In genomic region chr3:140360332-140360731, GRCh38 we compare ENCODE assay signal across 26 cellular contexts.
DNase-seq lines count a peak whose midpoint lies in the region; ATAC-seq, FAIRE-seq and TF ChIP-seq lines count a peak whose summit lies in the region.
"Had no signal": no experiment of that assay in that cellular context is flagged by ENCODE, and none has a peak within 500 bp of the region (broad histone marks: within the 10 kb centered on the region; RNA-seq: fewer than 3 reads in every experiment).

No MANE protein-coding gene starts in this region.

- in situ Hi-C loops in brain microvascular endothelial cell (cut with HindIII; ENCODE audit: low pct_ligation_motif_present, low sequenced_read_pairs): no loop called here
- in situ Hi-C loops in HepG2 (cut with HindIII; ENCODE audit: extremely low pct_ligation_motif_present, low pct_unique_long_range_greater_than_20kb): no loop called here

- CTCF ChIA-PET in HepG2 (lab: Yijun Ruan, JAX; ENCODE audit: low intra/inter-chr PET ratio, low total read pairs): no interaction called here

- no peak for TF ChIP-seq EP300 in HepG2 (IDR thresholded peaks at IDR 0.05; ENCODE audit: low read depth in 2 of 2, low read length in 2 of 2)
- no peak for TF ChIP-seq EP300 in HepG2 (CRISPR knock-in tag; IDR thresholded peaks at IDR 0.05; ENCODE audit: borderline replicate concordance)

- FAIRE-seq in GM19239 (lab: Jason Lieb, UNC) (peak; percentile 33), HepG2 (lab: Jason Lieb, UNC) (no peak), pancreas (lab: Jason Lieb, UNC) (no peak)
- FAIRE-seq: GM12892, HTR-8/SVneo had no signal

- H3K27ac Mint-ChIP-seq in stimulated activated effector memory CD8-positive, alpha-beta T cell treated with anti-CD3 and anti-CD28 coated beads, Interleukin-12 subunit alpha, Interleukin-12 subunit beta, amount 100 ng/mL, for 72 hours: no peak overlapping the region
- H3K27ac Mint-ChIP-seq: stimulated activated naive CD8-positive, alpha-beta T cell treated with anti-CD3 and anti-CD28 coated beads, Interleukin-15, amount 100 ng/mL, for 72 hours had no signal

- 0% methylated on average over 1 of the region's 1 CpG for whole genome bisulfite sequencing in HepG2 (ENCODE audit: low lambda C conversion rate)
- WGBS in pancreas, 2 donors: 67 to 72% methylated on average over 1 of the region's 1 CpG

- intact Hi-C loops in HepG2 (cut with micrococcal nuclease; ENCODE audit: unreplicated experiment): loop anchor here (1.0 kb wide), 1 partner anchor 377 kb away; no protein-coding TSS in a partner anchor
- intact Hi-C loops in pancreas (cut with DNase I): no loop called here

- DNase-seq in GM19239 (ENCODE audit: insufficient read length, low spot score) (no peak), LNCaP clone FGC (ENCODE audit: low read depth) (no peak), brain microvascular endothelial cell (no peak), HepG2 (ENCODE audit: low spot score) (no peak), pancreas (no peak)
- no peak for DNase-seq in stimulated activated CD4-positive, alpha-beta T cell treated with anti-CD3 and anti-CD28 coated beads, Interleukin-4, amount 100 ng/mL, for 1 hour
- no peak for DNase-seq in stimulated activated effector memory CD8-positive, alpha-beta T cell treated with anti-CD3 and anti-CD28 coated beads, Interleukin-12 subunit alpha, Interleukin-12 subunit beta, amount 100 ng/mL, for 72 hours (ENCODE audit: low spot score in 2 of 2)
- DNase-seq: activated CD4-positive, alpha-beta T cell treated with anti-CD3 and anti-CD28 coated beads, Interleukin-2, amount 50 U/mL, for 48 hours; activated CD4-positive, CD25-positive, alpha-beta regulatory T cell; effector CD8-positive, alpha-beta T cell; gastrocnemius medialis; hippocampal formation; KG1; mucosa of descending colon; MV-4-11; NCI-H187 treated with DMSO at 0.1 percent for 48 hours; NCI-H526; stimulated activated CD4-positive, alpha-beta T cell treated with anti-CD3 and anti-CD28 coated beads, Interleukin-15, amount 100 ng/mL, for 24 hours; stimulated activated naive CD8-positive, alpha-beta T cell treated with anti-CD3 and anti-CD28 coated beads, Interleukin-15, amount 100 ng/mL, for 72 hours; thyroid gland had no signal

- POLR2A ChIA-PET in HepG2 (lab: Yijun Ruan, JAX): no interaction called here

- no peaks in the 10 kb centered on the region for H3K79me2 ChIP-seq in HepG2 (ENCODE audit: insufficient read depth, low read length)

- H3K9me3 Mint-ChIP-seq in stimulated activated effector memory CD8-positive, alpha-beta T cell treated with anti-CD3 and anti-CD28 coated beads, Interleukin-12 subunit alpha, Interleukin-12 subunit beta, amount 100 ng/mL, for 72 hours: peaks cover 2% of the 10 kb centered on the region

- H3K4me3 Mint-ChIP-seq in stimulated activated effector memory CD8-positive, alpha-beta T cell treated with anti-CD3 and anti-CD28 coated beads, Interleukin-12 subunit alpha, Interleukin-12 subunit beta, amount 100 ng/mL, for 72 hours: no peak overlapping the region
- H3K4me3 Mint-ChIP-seq: stimulated activated naive CD8-positive, alpha-beta T cell treated with anti-CD3 and anti-CD28 coated beads, Interleukin-15, amount 100 ng/mL, for 72 hours had no signal

- peak; percentile 25 for TF ChIP-seq CTCF in LNCaP clone FGC (IDR thresholded peaks at IDR 0.05; ENCODE audit: control insufficient read depth, extremely low read depth, insufficient read depth)
- peak; percentile 3 for TF ChIP-seq CTCF in brain microvascular endothelial cell (IDR thresholded peaks at IDR 0.05; ENCODE audit: low read depth, low read length, missing control alignments)
- TF ChIP-seq CTCF in HepG2 (CRISPR knock-in tag; IDR thresholded peaks at IDR 0.05): peak; percentile 25; the same call in 1 of the 2 replicates
- TF ChIP-seq CTCF in pancreas (IDR thresholded peaks at IDR 0.05): no peak

- no peaks in the 10 kb centered on the region for H3K4me1 Mint-ChIP-seq in stimulated activated effector memory CD8-positive, alpha-beta T cell treated with anti-CD3 and anti-CD28 coated beads, Interleukin-12 subunit alpha, Interleukin-12 subunit beta, amount 100 ng/mL, for 72 hours
- H3K4me1 Mint-ChIP-seq: stimulated activated naive CD8-positive, alpha-beta T cell treated with anti-CD3 and anti-CD28 coated beads, Interleukin-15, amount 100 ng/mL, for 72 hours had no signal

- no peak overlapping the region for H3K9ac ChIP-seq in HepG2 (ENCODE audit: insufficient read depth, low read depth, low read length)
- H3K9ac ChIP-seq: BLaER1 treated with 17β-estradiol and CSF1 and Interleukin-3, amounts not matched to agents 10 nM and 100 nM had no signal

- no TSS peak for BruUV-seq in HepG2 (replicated peaks; lab: Mats Ljungman, UMichigan)

- H3K9me3 ChIP-seq in HepG2 (ENCODE audit: low read length) (no peaks in the 10 kb centered on the region), pancreas (no peaks in the 10 kb centered on the region)
- H3K9me3 ChIP-seq: gastrocnemius medialis, mucosa of descending colon, prostate gland, thyroid gland had no signal

- H3K27ac ChIP-seq in brain microvascular endothelial cell: no peak overlapping the region
- H3K27ac ChIP-seq in HepG2 (ENCODE audit: extremely low read length, insufficient read depth, low read length): no peak overlapping the region
- H3K27ac ChIP-seq in pancreas: no peak overlapping the region
- H3K27ac ChIP-seq: BLaER1 treated with 17β-estradiol and CSF1 and Interleukin-3, amounts not matched to agents 10 nM and 100 nM; gastrocnemius medialis; prostate gland; thyroid gland had no signal

- no peak for TF ChIP-seq RAD21 in HepG2 (CRISPR knock-in tag; IDR thresholded peaks at IDR 0.05)

- TF ChIP-seq POLR2A in HepG2 (IDR thresholded peaks at IDR 0.05; ENCODE audit: insufficient read depth in 1 of 2, low read depth in 2 of 2, low read length in 2 of 2): no peak

- H3K4me1 ChIP-seq in HepG2 (ENCODE audit: insufficient read depth, low read length) (no peaks in the 10 kb centered on the region), pancreas (no peaks in the 10 kb centered on the region)
- H3K4me1 ChIP-seq: gastrocnemius medialis, prostate gland had no signal

- no peak overlapping the region for H2AFZ ChIP-seq in HepG2 (ENCODE audit: low read length)

- no peaks in the 10 kb centered on the region for H3K36me3 Mint-ChIP-seq in stimulated activated effector memory CD8-positive, alpha-beta T cell treated with anti-CD3 and anti-CD28 coated beads, Interleukin-12 subunit alpha, Interleukin-12 subunit beta, amount 100 ng/mL, for 72 hours

- H4K20me1 ChIP-seq in HepG2 (ENCODE audit: insufficient read depth, low read length): no peaks in the 10 kb centered on the region
- H4K20me1 ChIP-seq: BLaER1 treated with 17β-estradiol and CSF1 and Interleukin-3, amounts not matched to agents 10 nM and 100 nM had no signal

- H3K27me3 ChIP-seq in brain microvascular endothelial cell (replicated peaks) (no peaks in the 10 kb centered on the region), HepG2 (ENCODE audit: control insufficient read depth in 1 of 2, insufficient read depth in 2 of 2, low read length in 2 of 2) (no peaks in the 10 kb centered on the region), pancreas (no peaks in the 10 kb centered on the region)
- H3K27me3 ChIP-seq: BLaER1 treated with 17β-estradiol and CSF1 and Interleukin-3, amounts not matched to agents 10 nM and 100 nM; gastrocnemius medialis; thyroid gland had no signal

- H3K36me3 ChIP-seq in brain microvascular endothelial cell (replicated peaks) (no peaks in the 10 kb centered on the region), HepG2 (replicated peaks in 1 of 2; ENCODE audit: control insufficient read depth in 1 of 2, insufficient read depth in 2 of 2, low read length in 2 of 2) (no peaks in the 10 kb centered on the region), pancreas (no peaks in the 10 kb centered on the region)
- H3K36me3 ChIP-seq: BLaER1 treated with 17β-estradiol and CSF1 and Interleukin-3, amounts not matched to agents 10 nM and 100 nM; gastrocnemius medialis; prostate gland; thyroid gland had no signal

- H3K4me2 ChIP-seq in HepG2 (ENCODE audit: low read depth, low read length): no peak overlapping the region
- H3K4me2 ChIP-seq: BLaER1 treated with 17β-estradiol and CSF1 and Interleukin-3, amounts not matched to agents 10 nM and 100 nM had no signal

- H3K4me3 ChIP-seq in LNCaP clone FGC (ENCODE audit: low read depth, low read length): no peak overlapping the region
- H3K4me3 ChIP-seq in brain microvascular endothelial cell (ENCODE audit: low read depth, low read length): no peak overlapping the region
- H3K4me3 ChIP-seq in HepG2 (replicated peaks in 1 of 3; ENCODE audit: insufficient read depth in 1 of 3, low read depth in 2 of 3, low read length in 3 of 3): no peak overlapping the region
- no peak overlapping the region for H3K4me3 ChIP-seq in pancreas
- H3K4me3 ChIP-seq: BLaER1 treated with 17β-estradiol and CSF1 and Interleukin-3, amounts not matched to agents 10 nM and 100 nM; gastrocnemius medialis; mucosa of descending colon; prostate gland; thyroid gland had no signal

- ATAC-seq in HepG2: no peak
- no peak for ATAC-seq in GM21515 (IDR thresholded peaks at IDR 0.05; ENCODE audit: unreplicated experiment)
- ATAC-seq in pancreas: no peak
- ATAC-seq in stimulated activated effector memory CD8-positive, alpha-beta T cell treated with anti-CD3 and anti-CD28 coated beads, Interleukin-12 subunit alpha, Interleukin-12 subunit beta, amount 100 ng/mL, for 72 hours: no peak
- ATAC-seq: esophagus mucosa; gastrocnemius medialis; mucosa of descending colon; stimulated activated naive CD8-positive, alpha-beta T cell treated with anti-CD3 and anti-CD28 coated beads, Interleukin-15, amount 100 ng/mL, for 72 hours had no signal

TF ChIP-seq in HepG2, 621 proteins besides CTCF, POLR2A, EP300 and RAD21:
- TF ChIP-seq STAG1 (CRISPR knock-in tag; IDR thresholded peaks at IDR 0.05) (peak; percentile 24; the same call in 1 of the 2 replicates), BRCA1 (CRISPR knock-in tag; IDR thresholded peaks at IDR 0.05) (no peak)

Comparison
In these comparisons a context has a peak if more than half of its experiments do, and no peak if none do; other contexts are left out.
1. CTCF ChIP-seq: peak in LNCaP clone FGC (single experiment), brain microvascular endothelial cell (single experiment) and HepG2 (single experiment); none in pancreas (0 of 4).